33 cellular contexts compared by ENCODE assay signal in the genomic region with DNA sequence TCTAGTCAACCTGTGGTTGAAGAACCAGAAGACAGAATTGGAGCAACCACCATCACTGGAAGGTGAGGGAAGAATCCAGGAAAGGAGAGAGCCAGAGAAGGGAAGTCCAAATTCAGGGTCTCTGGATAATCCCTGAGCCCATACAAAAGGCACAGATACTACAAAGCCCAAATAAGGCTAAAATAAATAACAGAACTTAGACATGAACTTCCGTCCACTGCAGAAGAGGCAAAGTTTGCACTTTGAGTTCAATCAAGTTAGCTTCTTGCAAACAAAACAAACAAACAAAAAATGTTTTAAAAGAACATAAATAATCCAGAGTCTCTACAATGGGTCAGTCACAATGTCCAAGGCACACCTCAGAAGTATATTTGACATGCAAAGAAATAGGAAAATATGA. TPM values are rescaled to one million over a fixed set of nuclear protein-coding genes. Genes with fewer than 3 reads are reported as not detected.
"Had no signal": no experiment of that assay in that cellular context is flagged by ENCODE, and none has a peak within 500 bp of the region (broad histone marks: within the 10 kb centered on the region; RNA-seq: fewer than 3 reads in every experiment).

No MANE protein-coding gene starts in this region.

- H3K27ac Mint-ChIP-seq: naive thymus-derived CD8-positive, alpha-beta T cell; natural killer cell treated with Interleukin-12 subunit alpha and Interleukin-12 subunit beta and Interleukin-15 and Interleukin-18, amount 100 ng/mL, for 72 hours; nephron progenitor cell; progenitor cell of endocrine pancreas; stimulated activated memory B cell treated with anti-CD40 and anti-IgM and Interleukin-4, amounts not matched to agents 10 μg/mL and 1 μg/mL and 100 μg/mL, for 72 hours; stimulated activated naive CD8-positive, alpha-beta T cell treated with anti-CD3 and anti-CD28 coated beads, Interleukin-15, amount 100 ng/mL, for 72 hours; type B pancreatic cell had no signal

- H3K9me3 ChIP-seq: neutrophil, pancreas, psoas muscle, spleen, suprapubic skin, testis, tibial artery, transverse colon, upper lobe of right lung, uterus had no signal

- H3K36me3 ChIP-seq: neutrophil, pancreas, spleen, suprapubic skin, tibial artery, transverse colon, upper lobe of right lung, uterus had no signal

- H3K27ac ChIP-seq: neutrophil, pancreas, psoas muscle, skin epidermis, spleen, suprapubic skin, testis, tibial artery, transverse colon, upper lobe of right lung, uterus had no signal

- H3K4me2 ChIP-seq: smooth muscle cell had no signal

- H3K4me1 Mint-ChIP-seq: stimulated activated memory B cell treated with anti-CD40 and anti-IgM and Interleukin-4, amounts not matched to agents 10 μg/mL and 1 μg/mL and 100 μg/mL, for 72 hours; stimulated activated naive CD8-positive, alpha-beta T cell treated with anti-CD3 and anti-CD28 coated beads, Interleukin-15, amount 100 ng/mL, for 72 hours had no signal

- H3K9me3 Mint-ChIP-seq: naive thymus-derived CD8-positive, alpha-beta T cell; natural killer cell treated with Interleukin-12 subunit alpha and Interleukin-12 subunit beta and Interleukin-15 and Interleukin-18, amount 100 ng/mL, for 72 hours; neural crest cell; stimulated activated memory B cell treated with anti-CD40 and anti-IgM and Interleukin-4, amounts not matched to agents 10 μg/mL and 1 μg/mL and 100 μg/mL, for 72 hours; stimulated activated naive CD8-positive, alpha-beta T cell treated with anti-CD3 and anti-CD28 coated beads, Interleukin-15, amount 100 ng/mL, for 72 hours; type B pancreatic cell had no signal

- DNase-seq: naive thymus-derived CD8-positive, alpha-beta T cell; nephron progenitor cell; nucleus accumbens; pancreas; psoas muscle; right cardiac atrium; spleen; stimulated activated CD4-positive, alpha-beta T cell treated with anti-CD3 and anti-CD28 coated beads, Interleukin-12 subunit alpha, Interleukin-12 subunit beta, amount 100 ng/mL, for 4 hours; stimulated activated CD4-positive, alpha-beta T cell treated with anti-CD3 and anti-CD28 coated beads, Interleukin-1b, Interleukin-23, amount 100 ng/mL, for 48 hours; stimulated activated CD4-positive, alpha-beta T cell treated with anti-CD3 and anti-CD28 coated beads, Interleukin-4, amount 100 ng/mL, for 1 hour; stimulated activated CD4-positive, alpha-beta T cell treated with anti-CD3 and anti-CD28 coated beads, Interleukin-4, amount 100 ng/mL, for 4 hours; stimulated activated CD8-positive, alpha-beta memory T cell treated with anti-CD3 and anti-CD28 coated beads, Interleukin-4, amount 100 ng/mL, for 48 hours; stimulated activated naive CD4-positive, alpha-beta T cell; stimulated activated naive CD8-positive, alpha-beta T cell treated with anti-CD3 and anti-CD28 coated beads, Interleukin-15, amount 100 ng/mL, for 72 hours; stimulated activated naive CD8-positive, alpha-beta T cell treated with anti-CD3 and anti-CD28 coated beads, Interleukin-15, Interleukin-2, amounts not matched to agents 100 U/mL and 50 U/mL, for 24 hours; substantia nigra; testis; tibial artery; transverse colon; upper lobe of right lung; uterus had no signal

- H3K27me3 ChIP-seq: testis had no signal

- H3K4me1 ChIP-seq: pancreas, psoas muscle, spleen, suprapubic skin, testis, tibial artery, transverse colon, upper lobe of right lung, uterus had no signal

- H3K4me3 ChIP-seq: pancreas, psoas muscle, skin epidermis, smooth muscle cell, spleen, suprapubic skin, testis, tibial artery, transverse colon, upper lobe of right lung, uterus had no signal

- H3K36me3 Mint-ChIP-seq: naive thymus-derived CD8-positive, alpha-beta T cell; natural killer cell treated with Interleukin-12 subunit alpha and Interleukin-12 subunit beta and Interleukin-15 and Interleukin-18, amount 100 ng/mL, for 72 hours; stimulated activated memory B cell treated with anti-CD40 and anti-IgM and Interleukin-4, amounts not matched to agents 10 μg/mL and 1 μg/mL and 100 μg/mL, for 72 hours; type B pancreatic cell had no signal

- H3K4me3 Mint-ChIP-seq: naive thymus-derived CD8-positive, alpha-beta T cell; natural killer cell treated with Interleukin-12 subunit alpha and Interleukin-12 subunit beta and Interleukin-15 and Interleukin-18, amount 100 ng/mL, for 72 hours; nephron progenitor cell; neural crest cell; stimulated activated memory B cell treated with anti-CD40 and anti-IgM and Interleukin-4, amounts not matched to agents 10 μg/mL and 1 μg/mL and 100 μg/mL, for 72 hours; stimulated activated naive CD8-positive, alpha-beta T cell treated with anti-CD3 and anti-CD28 coated beads, Interleukin-15, amount 100 ng/mL, for 72 hours; type B pancreatic cell had no signal

- FAIRE-seq: pancreas had no signal

- ATAC-seq: naive thymus-derived CD8-positive, alpha-beta T cell; natural killer cell treated with Interleukin-12 subunit alpha and Interleukin-12 subunit beta and Interleukin-15 and Interleukin-18, amount 100 ng/mL, for 72 hours; pancreas; psoas muscle; right cardiac atrium; sciatic nerve; stimulated activated memory B cell treated with anti-CD40 and anti-IgM and Interleukin-4, amounts not matched to agents 10 μg/mL and 1 μg/mL and 100 μg/mL, for 72 hours; stimulated activated naive CD8-positive, alpha-beta T cell treated with anti-CD3 and anti-CD28 coated beads, Interleukin-15, amount 100 ng/mL, for 72 hours; stimulated activated naive CD8-positive, alpha-beta T cell treated with anti-CD3 and anti-CD28 coated beads, Interleukin-15, Interleukin-2, amounts not matched to agents 100 U/mL and 50 U/mL, for 24 hours; upper lobe of right lung had no signal

RNA-seq across cellular contexts. Expression of gene CFAP77, which starts 21.0 kb away (rescaled TPM):
- total RNA-seq: naive thymus-derived CD8-positive, alpha-beta T cell; natural killer cell treated with Interleukin-12 subunit alpha and Interleukin-12 subunit beta and Interleukin-15 and Interleukin-18, amount 100 ng/mL, for 72 hours; omental fat pad; pancreas; psoas muscle; sciatic nerve; smooth muscle cell; spleen; transverse colon; upper lobe of right lung; urinary bladder had no signal
- polyA plus RNA-seq: naive thymus-derived CD8-positive, alpha-beta T cell; pancreas; psoas muscle; urinary bladder had no signal
